16 cellular contexts compared by ENCODE assay signal in genomic region chr5:165892383-165892782, GRCh38.
DNase-seq lines count a peak whose midpoint lies in the region; ATAC-seq and TF ChIP-seq lines count a peak whose summit lies in the region.
"Had no signal": no experiment of that assay in that cellular context is flagged by ENCODE, and none has a peak within 500 bp of the region (broad histone marks: within the 10 kb centered on the region; RNA-seq: fewer than 3 reads in every experiment).

No MANE protein-coding gene starts in this region.

- H3K4me1 Mint-ChIP-seq in GM23338: no peaks in the 10 kb centered on the region
- H3K4me1 Mint-ChIP-seq: B cell; CD4-positive, CD25-positive, alpha-beta regulatory T cell; H9 had no signal

- intact Hi-C loops in dorsolateral prefrontal cortex (cut with DNase I): no loop called here

- H3K9me2 ChIP-seq in GM23338 (ENCODE audit: insufficient read depth): peaks cover 4% of the 10 kb centered on the region; the same call in 1 of the 2 replicates

- ATAC-seq in DND-41 (ENCODE audit: insufficient read depth, low read depth) (no peak), GM23338 (no peak)
- ATAC-seq: CD8-positive, alpha-beta T cell had no signal

- no peaks in the 10 kb centered on the region for H3F3A ChIP-seq in GM23338 (replicated peaks; ENCODE audit: low read depth)

- H3K27me3 ChIP-seq in DND-41 (ENCODE audit: insufficient read depth, low read length, poor library complexity) (no peaks in the 10 kb centered on the region), GM23338 (ENCODE audit: insufficient read depth) (no peaks in the 10 kb centered on the region), dorsolateral prefrontal cortex (no peaks in the 10 kb centered on the region)
- H3K27me3 ChIP-seq: BLaER1 had no signal

- no peaks in the 10 kb centered on the region for H3K27me3 Mint-ChIP-seq in GM23338 (ENCODE audit: insufficient read depth, low read depth, poor library complexity)
- H3K27me3 Mint-ChIP-seq: B cell; CD4-positive, CD25-positive, alpha-beta regulatory T cell had no signal

- H3K27ac Mint-ChIP-seq in GM23338: no peak overlapping the region
- H3K27ac Mint-ChIP-seq: B cell; CD4-positive, CD25-positive, alpha-beta regulatory T cell; CD8-positive, alpha-beta T cell; H9; HFFc6 had no signal

- no peak for DNase-seq in DND-41
- no peak for DNase-seq in GM23338 (ENCODE audit: low spot score)
- peak; percentile 40 for DNase-seq in OCI-M1 (lab: John Stamatoyannopoulos, UW)
- DNase-seq in stimulated activated CD8-positive, alpha-beta memory T cell treated with anti-CD3 and anti-CD28 coated beads, Interleukin-4, amount 100 ng/mL, for 48 hours: no peak
- DNase-seq in dorsolateral prefrontal cortex: no peak
- DNase-seq in SIG-M5 (lab: John Stamatoyannopoulos, UW): no peak
- DNase-seq: Caco-2; CD4-positive, CD25-positive, alpha-beta regulatory T cell; CD8-positive, alpha-beta T cell; DMS153; GF-D8; H9; HFFc6 had no signal

- H2AFZ ChIP-seq in DND-41 (ENCODE audit: low read depth, low read length) (peak overlapping the region; percentile 34; the same call in 1 of the 2 replicates), GM23338 (peak overlapping the region; percentile 21; the same call in 1 of the 2 replicates)

- no peaks in the 10 kb centered on the region for H3K9me3 ChIP-seq in DND-41 (ENCODE audit: insufficient read depth, low read length, severe bottlenecking)
- H3K9me3 ChIP-seq: BLaER1, Caco-2 had no signal

- no peak overlapping the region for H3K9ac ChIP-seq in DND-41 (ENCODE audit: low read depth, low read length)
- H3K9ac ChIP-seq: BLaER1 had no signal

- no peak overlapping the region for H3K4me3 Mint-ChIP-seq in GM23338
- H3K4me3 Mint-ChIP-seq: B cell; CD4-positive, CD25-positive, alpha-beta regulatory T cell; CD8-positive, alpha-beta T cell; H9; HFFc6 had no signal

- H3K27ac ChIP-seq in DND-41 (ENCODE audit: low read length): no peak overlapping the region
- no peak overlapping the region for H3K27ac ChIP-seq in GM23338 (ENCODE audit: low read depth)
- H3K27ac ChIP-seq in dorsolateral prefrontal cortex: no peak overlapping the region
- H3K27ac ChIP-seq: BLaER1, C4-2B had no signal

- no peaks in the 10 kb centered on the region for H4K20me1 ChIP-seq in DND-41 (ENCODE audit: insufficient read depth, low read length)
- no peaks in the 10 kb centered on the region for H4K20me1 ChIP-seq in GM23338 (replicated peaks; ENCODE audit: insufficient read depth)
- H4K20me1 ChIP-seq: BLaER1 had no signal

- H3K9me3 Mint-ChIP-seq in GM23338: no peaks in the 10 kb centered on the region
- H3K9me3 Mint-ChIP-seq: H9 had no signal

- H3K4me1 ChIP-seq in DND-41 (ENCODE audit: insufficient read depth, low read length) (peaks cover 12% of the 10 kb centered on the region), GM23338 (ENCODE audit: insufficient read depth) (no peaks in the 10 kb centered on the region)
- H3K4me1 ChIP-seq: BLaER1, Caco-2 had no signal

- H3K36me3 Mint-ChIP-seq in GM23338 (ENCODE audit: low read depth): no peaks in the 10 kb centered on the region
- H3K36me3 Mint-ChIP-seq: CD4-positive, CD25-positive, alpha-beta regulatory T cell; CD8-positive, alpha-beta T cell had no signal

- no peak overlapping the region for H3K4me3 ChIP-seq in DND-41 (ENCODE audit: low read depth in 1 of 2, low read length in 2 of 2)
- H3K4me3 ChIP-seq in GM23338: no peak overlapping the region
- no peak overlapping the region for H3K4me3 ChIP-seq in dorsolateral prefrontal cortex
- H3K4me3 ChIP-seq: BLaER1 had no signal

- H3K4me2 ChIP-seq in DND-41 (ENCODE audit: insufficient read depth, low read length) (no peak overlapping the region), GM23338 (no peak overlapping the region)
- H3K4me2 ChIP-seq: BLaER1 had no signal

- H3K36me3 ChIP-seq in DND-41 (ENCODE audit: insufficient read depth, low read length) (no peaks in the 10 kb centered on the region), GM23338 (ENCODE audit: insufficient read depth) (no peaks in the 10 kb centered on the region)
- H3K36me3 ChIP-seq: BLaER1 had no signal

- TF ChIP-seq CTCF in DND-41 (IDR thresholded peaks at IDR 0.05; ENCODE audit: borderline replicate concordance, extremely low read depth, low read length, poor library complexity, severe bottlenecking) (no peak), GM23338 (conservative IDR thresholded peaks at IDR 0.05; ENCODE audit: low read depth in 2 of 2) (no peak), dorsolateral prefrontal cortex (IDR thresholded peaks at IDR 0.05 in 54 of 56, conservative IDR thresholded peaks at IDR 0.05 in 2 of 56; ENCODE audit: low read depth in 1 of 56, partially characterized antibody in 56 of 56) (no peak)

- H3K79me2 ChIP-seq in DND-41 (ENCODE audit: insufficient read depth, low read length): no peaks in the 10 kb centered on the region
- H3K79me2 ChIP-seq in GM23338 (replicated peaks; ENCODE audit: insufficient read depth): no peaks in the 10 kb centered on the region

TF ChIP-seq in GM23338, 12 proteins besides CTCF, POLR2A, EP300 and RAD21 (continues in another document):
- TF ChIP-seq CREB1 (CRISPR knock-in tag; IDR thresholded peaks at IDR 0.05; ENCODE audit: low read depth) (no peak), EZH2 (IDR thresholded peaks at IDR 0.05; ENCODE audit: low read depth, unreplicated experiment) (no peak), ZNF462 (CRISPR knock-in tag; IDR thresholded peaks at IDR 0.05) (no peak), ETS1 (IDR thresholded peaks at IDR 0.05) (no peak), STAT1 (IDR thresholded peaks at IDR 0.05; ENCODE audit: unreplicated experiment) (no peak), NANOG (IDR thresholded peaks at IDR 0.05; ENCODE audit: borderline replicate concordance) (no peak), EZH2phosphoT487 (IDR thresholded peaks at IDR 0.05; ENCODE audit: unreplicated experiment) (no peak), JUNB (IDR thresholded peaks at IDR 0.05; ENCODE audit: unreplicated experiment) (no peak)
